9 cellular contexts compared by ENCODE assay signal in the genomic region with DNA sequence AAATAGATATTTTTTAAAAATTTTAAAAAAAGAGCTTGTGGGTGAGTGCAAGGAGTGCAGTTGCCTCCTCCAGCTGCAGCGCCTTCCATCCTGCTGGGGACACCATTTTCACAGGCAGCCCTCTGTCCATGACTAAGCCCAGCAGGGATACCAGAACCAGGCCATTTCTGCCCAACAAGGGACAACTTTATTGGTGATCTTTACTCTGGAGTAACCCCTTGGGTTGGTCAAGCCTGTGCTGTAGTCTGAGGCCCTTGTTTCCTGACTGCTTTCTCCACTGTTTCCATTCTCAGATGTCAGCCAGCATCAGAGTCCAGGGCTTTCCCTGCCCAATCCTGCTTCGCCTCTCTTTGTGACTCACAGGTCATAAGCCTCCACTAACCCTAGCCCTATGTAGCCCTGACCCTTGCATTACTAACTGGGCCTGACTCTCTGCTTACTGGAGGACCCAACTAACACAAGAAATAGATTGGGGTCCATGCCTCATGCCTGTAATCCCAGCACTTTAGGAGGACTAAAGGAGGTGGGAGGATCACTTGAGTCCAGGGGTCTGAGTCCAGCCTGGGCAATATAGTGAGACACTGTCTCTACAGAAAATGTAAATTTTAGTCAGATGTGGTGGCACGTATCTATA. TPM values are rescaled to one million over a fixed set of nuclear protein-coding genes. Genes with fewer than 3 reads are reported as not detected.
DNase-seq lines count a peak whose midpoint lies in the region; ATAC-seq and TF ChIP-seq lines count a peak whose summit lies in the region.
"Had no signal": no experiment of that assay in that cellular context is flagged by ENCODE, and none has a peak within 500 bp of the region (broad histone marks: within the 10 kb centered on the region; RNA-seq: fewer than 3 reads in every experiment).

No MANE protein-coding gene starts in this region.

- no peak overlapping the region for H2AFZ ChIP-seq in Karpas-422 (ENCODE audit: low read length)

- peak overlapping the region; percentile 70 for H3K27ac Mint-ChIP-seq in activated naive CD8-positive, alpha-beta T cell treated with anti-CD3 and anti-CD28 coated beads for 36 hours

- H3K36me3 ChIP-seq in BLaER1 treated with 17β-estradiol and CSF1 and Interleukin-3, amounts not matched to agents 10 nM and 100 nM = no peaks in the 10 kb centered on the region
- H3K36me3 ChIP-seq in mucosa of stomach (ENCODE audit: control insufficient read depth, insufficient read depth, low read length) (no peaks in the 10 kb centered on the region), Karpas-422 (ENCODE audit: insufficient read depth, low read length) (no peaks in the 10 kb centered on the region), body of pancreas (replicated peaks in 1 of 2; ENCODE audit: insufficient read depth in 1 of 2, low read depth in 2 of 2) (no peaks in the 10 kb centered on the region)
- H3K36me3 ChIP-seq: BLaER1 had no signal

- TF ChIP-seq CTCF in HL-60 (IDR thresholded peaks at IDR 0.05; ENCODE audit: insufficient read depth, low read length) (no peak), body of pancreas (IDR thresholded peaks at IDR 0.05) (no peak)

- H4K20me1 ChIP-seq in BLaER1 treated with 17β-estradiol and CSF1 and Interleukin-3, amounts not matched to agents 10 nM and 100 nM = no peaks in the 10 kb centered on the region
- H4K20me1 ChIP-seq in Karpas-422 (ENCODE audit: insufficient read depth, low read depth, low read length) = no peaks in the 10 kb centered on the region
- H4K20me1 ChIP-seq: BLaER1 had no signal

- no peaks in the 10 kb centered on the region for H3K27me3 Mint-ChIP-seq in activated naive CD8-positive, alpha-beta T cell treated with anti-CD3 and anti-CD28 coated beads for 36 hours

- no peaks in the 10 kb centered on the region for H3K36me3 Mint-ChIP-seq in activated naive CD8-positive, alpha-beta T cell treated with anti-CD3 and anti-CD28 coated beads for 36 hours

- H3K4me3 ChIP-seq in BLaER1 treated with 17β-estradiol and CSF1 and Interleukin-3, amounts not matched to agents 10 nM and 100 nM = no peak overlapping the region
- H3K4me3 ChIP-seq in HL-60 (replicated peaks; ENCODE audit: insufficient read depth, low read length) (no peak overlapping the region), mucosa of stomach (ENCODE audit: low read length) (peak overlapping the region; percentile 0), Karpas-422 (ENCODE audit: low read length) (no peak overlapping the region), body of pancreas (no peak overlapping the region)
- H3K4me3 ChIP-seq: BLaER1 had no signal

- H3K27me3 ChIP-seq in BLaER1 treated with 17β-estradiol and CSF1 and Interleukin-3, amounts not matched to agents 10 nM and 100 nM = no peaks in the 10 kb centered on the region
- no peaks in the 10 kb centered on the region for H3K27me3 ChIP-seq in HL-60 (ENCODE audit: insufficient read depth, poor library complexity, severe bottlenecking)
- H3K27me3 ChIP-seq in mucosa of stomach (ENCODE audit: control insufficient read depth, insufficient read depth, low read length) = no peaks in the 10 kb centered on the region
- H3K27me3 ChIP-seq in Karpas-422 (ENCODE audit: low read length) = no peaks in the 10 kb centered on the region
- H3K27me3 ChIP-seq in body of pancreas = no peaks in the 10 kb centered on the region
- H3K27me3 ChIP-seq: BLaER1 had no signal

- H3K9me2 ChIP-seq in Karpas-422 (replicated peaks; ENCODE audit: insufficient read depth, low read length) = no peaks in the 10 kb centered on the region

- WGBS in body of pancreas, 2 donors = 93 to 95% methylated on average over 3 of the region's 3 CpGs

- ATAC-seq in body of pancreas = no peak

- peaks cover 9 to 54% (median 43%) of the 10 kb centered on the region in 10 experiments for H3K4me1 ChIP-seq in BLaER1 treated with 17β-estradiol and CSF1 and Interleukin-3, amounts not matched to agents 10 nM and 100 nM
- peaks cover 20% of the 10 kb centered on the region for H3K4me1 ChIP-seq in mucosa of stomach (ENCODE audit: control insufficient read depth, insufficient read depth, low read length)
- H3K4me1 ChIP-seq in Karpas-422 (ENCODE audit: low read length) = 0 out of 2 replicates have a peak, but pooled peaks cover 7% of the 10 kb centered on the region
- H3K4me1 ChIP-seq in body of pancreas = peaks cover 12% of the 10 kb centered on the region

- H3K9ac ChIP-seq in BLaER1 treated with 17β-estradiol and CSF1 and Interleukin-3, amounts not matched to agents 10 nM and 100 nM = peak overlapping the region in 3 of 11 experiments; percentile 1 to 23 (median 18); a peak in 2 of 22 replicates
- H3K9ac ChIP-seq in mucosa of stomach (ENCODE audit: low read length) = no peak overlapping the region
- H3K9ac ChIP-seq in Karpas-422 (ENCODE audit: low read length) = no peak overlapping the region
- H3K9ac ChIP-seq: BLaER1 had no signal

- peak overlapping the region; percentile 32 to 70 (median 55); a peak in 20 of 22 replicates for H3K27ac ChIP-seq in BLaER1 treated with 17β-estradiol and CSF1 and Interleukin-3, amounts not matched to agents 10 nM and 100 nM
- peak overlapping the region; percentile 96 for H3K27ac ChIP-seq in HL-60 (replicated peaks)
- H3K27ac ChIP-seq in Karpas-422 (ENCODE audit: low read length) = no peak overlapping the region
- peak overlapping the region in 2 of 4 donors; percentile 30 to 68 for H3K27ac ChIP-seq in body of pancreas
- H3K27ac ChIP-seq: BLaER1 had no signal

- no peak overlapping the region for H3K4me3 Mint-ChIP-seq in activated naive CD8-positive, alpha-beta T cell treated with anti-CD3 and anti-CD28 coated beads for 36 hours

- no peak for DNase-seq in HL-60 (ENCODE audit: low read depth in 1 of 2, low spot score in 1 of 2)
- DNase-seq in activated naive CD8-positive, alpha-beta T cell treated with anti-CD3 and anti-CD28 coated beads for 36 hours = no peak
- DNase-seq in retina = no peak
- no peak for DNase-seq in stimulated activated CD4-positive, alpha-beta T cell treated with anti-CD3 and anti-CD28 coated beads, Interleukin-4, amount 100 ng/mL, for 4 hours
- DNase-seq in Karpas-422 = no peak
- DNase-seq in body of pancreas = no peak

- H3K4me2 ChIP-seq in BLaER1 treated with 17β-estradiol and CSF1 and Interleukin-3, amounts not matched to agents 10 nM and 100 nM = peak overlapping the region in 6 of 11 experiments; percentile 32 to 72 (median 47); a peak in 11 of 22 replicates
- H3K4me2 ChIP-seq in Karpas-422 (ENCODE audit: low read depth, low read length, poor library complexity, severe bottlenecking) = no peak overlapping the region

- 0 out of 22 replicates have a peak, but pooled peaks cover 0 to 9% (median 0%) of the 10 kb centered on the region in 11 experiments for H3K9me3 ChIP-seq in BLaER1 treated with 17β-estradiol and CSF1 and Interleukin-3, amounts not matched to agents 10 nM and 100 nM (replicated peaks in 1 of 11)
- no peaks in the 10 kb centered on the region for H3K9me3 ChIP-seq in mucosa of stomach (ENCODE audit: control insufficient read depth, low read length)
- H3K9me3 ChIP-seq in Karpas-422 (ENCODE audit: low read length) = no peaks in the 10 kb centered on the region
- no peaks in the 10 kb centered on the region for H3K9me3 ChIP-seq in body of pancreas
- H3K9me3 ChIP-seq: BLaER1 had no signal

- peaks cover 12% of the 10 kb centered on the region for H3K4me1 Mint-ChIP-seq in activated naive CD8-positive, alpha-beta T cell treated with anti-CD3 and anti-CD28 coated beads for 36 hours

- TF ChIP-seq POLR2A in body of pancreas (IDR thresholded peaks at IDR 0.05) = no peak

- intact Hi-C loops in body of pancreas (cut with DNase I) = no loop called here

- H3K79me2 ChIP-seq in Karpas-422 (ENCODE audit: low read length) = no peaks in the 10 kb centered on the region

- no peaks in the 10 kb centered on the region for H3K9me3 Mint-ChIP-seq in activated naive CD8-positive, alpha-beta T cell treated with anti-CD3 and anti-CD28 coated beads for 36 hours

RNA-seq across cellular contexts. Expression of gene SNRNP35, which starts 8.7 kb away (rescaled TPM):
- total RNA-seq in activated naive CD8-positive, alpha-beta T cell treated with anti-CD3 and anti-CD28 coated beads for 36 hours = 10 to 100 TPM; 20.8 to 22.0 TPM
- 12.6 and 25.3 TPM in 2 replicates for total RNA-seq in Karpas-422 (2014; rRNA removed; shearing (Covaris generic); ENCODE audit: low replicate concordance)
- 10 to 100 TPM; 12.9 to 16.9 TPM for total RNA-seq in body of pancreas

RNA-seq across cellular contexts. Expression of gene RILPL2, which starts 12.7 kb away (rescaled TPM):
- 10 to 100 TPM; 18.2 to 18.5 TPM for total RNA-seq in activated naive CD8-positive, alpha-beta T cell treated with anti-CD3 and anti-CD28 coated beads for 36 hours
- total RNA-seq in Karpas-422 (2014; rRNA removed; shearing (Covaris generic); ENCODE audit: low replicate concordance) = 1.4 and 3.3 TPM in 2 replicates
- 1 to 10 TPM; 2.6 TPM for total RNA-seq in body of pancreas
